ENCODE assay signal across 9 cellular contexts in the genomic region with DNA sequence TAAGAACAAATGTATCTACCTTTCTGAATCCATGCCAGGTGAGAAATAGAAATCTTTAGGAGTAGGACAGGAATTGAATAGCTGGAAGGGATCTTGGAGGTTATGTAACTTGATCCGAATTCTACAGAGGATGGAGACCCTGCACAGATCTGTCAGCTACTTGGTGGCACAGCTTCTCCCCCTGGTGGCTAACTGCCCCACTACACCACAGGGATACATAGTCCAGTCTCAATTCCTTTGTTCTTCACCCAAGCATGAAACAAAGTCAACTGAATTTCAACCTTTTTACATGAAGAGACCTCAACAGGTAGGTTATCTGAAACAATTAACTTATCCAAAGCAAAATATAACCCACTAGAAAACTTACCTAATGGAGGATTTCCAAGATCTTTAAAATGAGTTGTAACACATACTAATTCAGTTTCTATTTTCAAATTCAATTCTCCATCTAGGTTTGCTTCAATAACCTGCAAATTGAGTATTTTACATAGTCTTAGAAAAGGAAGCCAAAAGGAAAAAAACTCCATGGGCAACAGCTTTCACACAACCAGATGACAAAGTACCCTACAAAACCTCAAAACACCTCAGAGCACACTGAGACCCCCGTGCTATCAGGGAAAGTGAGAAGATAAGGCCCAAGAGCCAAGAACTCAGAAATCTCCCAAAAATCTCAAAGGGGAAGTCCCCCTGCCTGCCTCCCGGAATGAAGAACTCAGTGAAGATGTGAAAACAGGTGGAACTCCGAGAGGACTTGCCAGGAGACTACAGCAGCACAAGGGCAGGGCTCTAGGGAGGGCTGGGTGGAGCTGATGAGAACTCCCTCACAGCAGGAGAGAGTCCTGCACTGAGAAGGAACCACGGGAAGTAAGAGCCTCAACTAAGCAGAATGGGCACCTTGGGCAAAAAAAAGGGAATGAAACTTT. TPM values are rescaled to one million over a fixed set of nuclear protein-coding genes. Genes with fewer than 3 reads are reported as not detected.
DNase-seq lines count a peak whose midpoint lies in the region; ATAC-seq and TF ChIP-seq lines count a peak whose summit lies in the region.
"Had no signal": no experiment of that assay in that cellular context is flagged by ENCODE, and none has a peak within 500 bp of the region (broad histone marks: within the 10 kb centered on the region; RNA-seq: fewer than 3 reads in every experiment).

No MANE protein-coding gene starts in this region.

- no peaks in the 10 kb centered on the region for H3K9me3 ChIP-seq in liver (ENCODE audit: control insufficient read depth in 4 of 4, low read length in 3 of 4)

- no peak overlapping the region for H3K9ac ChIP-seq in liver (ENCODE audit: low read depth in 1 of 2, low read length in 2 of 2)

- H3K27ac ChIP-seq in liver (ENCODE audit: low read depth in 1 of 2, low read length in 2 of 2) = no peak overlapping the region

- H3K4me3 ChIP-seq in choroid plexus epithelial cell (ENCODE audit: low read depth, low read length) (no peak overlapping the region), liver (ENCODE audit: low read depth in 1 of 3, low read length in 3 of 3) (no peak overlapping the region)
- H3K4me3 ChIP-seq: skin epidermis had no signal

- peak; percentile 75 to 80 for TF ChIP-seq RAD21 in liver (IDR thresholded peaks at IDR 0.05)

- peak; percentile 82 for ATAC-seq in HG02642 (IDR thresholded peaks at IDR 0.05; ENCODE audit: poor library complexity, unreplicated experiment)

- peaks cover 20 to 57% (median 53%) of the 10 kb centered on the region in 4 donors for H3K36me3 ChIP-seq in liver (ENCODE audit: control insufficient read depth in 4 of 4, insufficient read depth in 3 of 4, low read depth in 1 of 4, low read length in 3 of 4)

- peaks cover 0 to 1% (median 0%) of the 10 kb centered on the region in 4 donors for H3K4me1 ChIP-seq in liver (ENCODE audit: control insufficient read depth in 4 of 4, insufficient read depth in 4 of 4, low read length in 3 of 4)

- DNase-seq in SHP77 (lab: John Stamatoyannopoulos, UW) (peak; percentile 64 to 67), SHP77 treated with DMSO at 0.1 percent for 48 hours (lab: John Stamatoyannopoulos, UW) (no peak), NCI-H1930 (lab: John Stamatoyannopoulos, UW) (peak; percentile 2 to 9), choroid plexus epithelial cell (ENCODE audit: low read depth) (peak; percentile 86)
- peak; percentile 8 for DNase-seq in activated CD4-positive, CD25-positive, alpha-beta regulatory T cell treated with anti-CD3 and anti-CD28 coated beads, Interleukin-2, amount 50 U/mL, for 16 hours (ENCODE audit: low read depth, low spot score)
- peak; percentile 31 for DNase-seq in stimulated activated CD8-positive, alpha-beta memory T cell treated with anti-CD3 and anti-CD28 coated beads, Interleukin-4, amount 100 ng/mL, for 24 hours (ENCODE audit: low read depth)

- H3K27me3 ChIP-seq in liver (ENCODE audit: control insufficient read depth in 4 of 4, insufficient read depth in 4 of 4, low read length in 3 of 4) = no peaks in the 10 kb centered on the region

- TF ChIP-seq CTCF in choroid plexus epithelial cell (conservative IDR thresholded peaks at IDR 0.05; ENCODE audit: low read depth, low read length) (peak; percentile 99), liver (IDR thresholded peaks at IDR 0.05; ENCODE audit: low read depth, low read length, missing input control) (peak; percentile 68)

- 78% methylated on average over 5 of the region's 5 CpGs for WGBS in liver

TF ChIP-seq in liver, 16 proteins besides CTCF, POLR2A, EP300 and RAD21:
- TF ChIP-seq YY1 (IDR thresholded peaks at IDR 0.05) (no peak), FOXA1 (IDR thresholded peaks at IDR 0.05) (no peak), TAF1 (conservative IDR thresholded peaks at IDR 0.05) (no peak), MAX (IDR thresholded peaks at IDR 0.05) (no peak), NR2F2 (IDR thresholded peaks at IDR 0.05) (peak; percentile 20), JUND (IDR thresholded peaks at IDR 0.05) (no peak)

RNA-seq across cellular contexts. Expression of gene HUS1, which starts 10.3 kb away (rescaled TPM):
- 10 to 100 TPM; 15.2 to 39.0 TPM for total RNA-seq in liver
- polyA plus RNA-seq in liver = 10 to 100 TPM in 1 of 2 donors, 1 to 10 TPM in 1; 9.2 to 21.6 TPM

RNA-seq across cellular contexts. Expression of gene PKD1L1, which starts 20.8 kb away (rescaled TPM):
- total RNA-seq in liver = under 1 TPM; 0.09 to 0.25 TPM
- polyA plus RNA-seq in liver = under 1 TPM; 0.08 to 0.13 TPM

RNA-seq across cellular contexts. Expression of gene SUN3, which starts 59.8 kb away (rescaled TPM):
- total RNA-seq in liver = not detected
- polyA plus RNA-seq in liver = not detected
